Comparison of ENCODE assay signal across 8 cellular contexts in the genomic region with DNA sequence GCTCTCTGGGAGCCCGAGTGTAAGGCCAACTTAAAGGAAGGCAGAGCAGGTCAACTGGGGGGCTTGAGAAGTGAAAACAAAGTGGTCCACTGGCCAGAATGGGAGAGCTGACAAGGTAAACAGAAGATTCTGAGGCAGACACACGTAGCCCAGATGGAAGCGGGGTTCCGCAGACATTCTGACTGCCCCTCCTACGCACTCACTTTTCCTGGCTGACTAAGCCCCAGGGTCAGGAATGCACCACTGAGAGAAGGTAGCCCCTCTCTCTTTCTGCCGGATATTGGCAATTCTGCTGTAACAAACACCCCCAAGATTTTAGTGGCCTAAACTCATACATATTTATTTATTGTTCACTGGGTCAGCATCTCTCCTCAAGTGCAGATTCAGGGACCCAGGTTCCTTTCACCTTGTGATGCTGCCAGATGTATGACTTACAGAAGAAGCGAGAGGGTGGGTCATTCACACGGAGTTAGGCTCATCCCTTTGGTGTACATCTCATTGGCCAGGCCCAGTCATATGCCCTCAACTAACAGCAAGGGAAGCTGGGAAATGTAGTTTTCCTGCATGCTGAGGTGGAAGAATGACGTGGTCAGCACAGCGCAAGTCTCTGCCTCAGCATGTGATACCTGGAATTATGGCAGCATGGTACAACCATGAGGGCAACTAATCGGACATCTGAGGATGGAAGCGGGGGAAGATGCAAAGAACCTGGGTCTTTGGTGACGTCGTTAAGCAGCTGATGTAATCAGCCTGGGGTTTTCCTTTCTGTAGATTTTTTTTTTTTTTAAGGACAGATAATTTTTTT. TPM values are rescaled to one million over a fixed set of nuclear protein-coding genes. Genes with fewer than 3 reads are reported as not detected.
DNase-seq lines count a peak whose midpoint lies in the region; ATAC-seq, FAIRE-seq and TF ChIP-seq lines count a peak whose summit lies in the region.

No MANE protein-coding gene starts in this region.

- peak; percentile 66 for DNase-seq in AG08396 (ENCODE audit: low spot score)
- DNase-seq in GM19239 (ENCODE audit: insufficient read length, low spot score): no peak
- DNase-seq in T-cell: peak in 26 of 34 experiments; percentile 3 to 47 (median 16)
- DNase-seq in brain microvascular endothelial cell: peak; percentile 86
- DNase-seq in immature natural killer cell: peak; percentile 25 to 39 (median 38)
- peak; percentile 29 to 37 for DNase-seq in stimulated activated CD4-positive, alpha-beta T cell treated with anti-CD3 and anti-CD28 coated beads, Interleukin-2, amount 100 ng/mL, for 48 hours
- DNase-seq in sigmoid colon: no peak

- H3K9me3 Mint-ChIP-seq in T-cell (no peaks in the 10 kb centered on the region), immature natural killer cell (no peaks in the 10 kb centered on the region)

- H3K27me3 Mint-ChIP-seq in T-cell (no peaks in the 10 kb centered on the region), immature natural killer cell (ENCODE audit: low read depth in 3 of 3) (peaks cover 0 to 4% (median 3%) of the 10 kb centered on the region in 3 donors)

- H3K36me3 Mint-ChIP-seq in T-cell (no peaks in the 10 kb centered on the region), immature natural killer cell (no peaks in the 10 kb centered on the region)

- H3K36me3 ChIP-seq in brain microvascular endothelial cell (replicated peaks): no peaks in the 10 kb centered on the region
- H3K36me3 ChIP-seq in sigmoid colon: no peaks in the 10 kb centered on the region

- ATAC-seq in HG03439 (IDR thresholded peaks at IDR 0.05; ENCODE audit: unreplicated experiment) (peak; percentile 90), T-cell (replicated peaks in 1 of 4) (peak; percentile 61 to 91 (median 77))

- no peak for TF ChIP-seq CTCF in brain microvascular endothelial cell (IDR thresholded peaks at IDR 0.05; ENCODE audit: low read depth, low read length, missing control alignments)
- TF ChIP-seq CTCF in sigmoid colon (IDR thresholded peaks at IDR 0.05): no peak

- H3K27ac ChIP-seq in brain microvascular endothelial cell (no peak overlapping the region), sigmoid colon (no peak overlapping the region)

- H3K4me3 ChIP-seq in brain microvascular endothelial cell (ENCODE audit: low read depth, low read length) (peak overlapping the region; percentile 12), sigmoid colon (no peak overlapping the region)

- intact Hi-C loops in sigmoid colon (cut with DNase I): no loop called here

- H3K4me1 Mint-ChIP-seq in T-cell (peaks cover 5 to 11% (median 6%) of the 10 kb centered on the region in 3 donors), immature natural killer cell (peaks cover 19 to 30% of the 10 kb centered on the region in 2 donors)

- POLR2A ChIA-PET in T-cell (lab: Charles Lee): interaction anchor here in 1 of 2 donors (0.6 kb wide), 1 partner anchor 41 kb away, joined by 4 read pairs; no protein-coding TSS in a partner anchor

- FAIRE-seq in GM19239 (lab: Jason Lieb, UNC): peak; percentile 90

- CTCF ChIA-PET in T-cell (lab: Charles Lee): interaction anchor here in 1 of 2 donors (0.5 kb wide), 1 partner anchor 162 kb away, joined by 4 read pairs; no protein-coding TSS in a partner anchor

- H3K9me3 ChIP-seq in sigmoid colon: no peaks in the 10 kb centered on the region

- TF ChIP-seq POLR2A in sigmoid colon (IDR thresholded peaks at IDR 0.05): no peak

- H3K4me3 Mint-ChIP-seq in T-cell (peak overlapping the region in 2 of 3 donors; percentile 46 to 59), immature natural killer cell (peak overlapping the region; percentile 11 to 69 (median 51))

- peaks cover 0 to 7% (median 5%) of the 10 kb centered on the region in 4 donors for H3K4me1 ChIP-seq in sigmoid colon

- no peak for TF ChIP-seq EP300 in sigmoid colon (IDR thresholded peaks at IDR 0.05)

- H3K27ac Mint-ChIP-seq in T-cell (peak overlapping the region in 1 of 2 donors; percentile 81), immature natural killer cell (peak overlapping the region in 3 of 6 donors; percentile 54 to 64 (median 57))

- 69 to 77% methylated on average over 14 of the region's 14 CpGs for WGBS in sigmoid colon, 2 donors

- in situ Hi-C loops in brain microvascular endothelial cell (cut with HindIII; ENCODE audit: low pct_ligation_motif_present, low sequenced_read_pairs): no loop called here

- H3K27me3 ChIP-seq in brain microvascular endothelial cell (replicated peaks) (no peaks in the 10 kb centered on the region), sigmoid colon (no peaks in the 10 kb centered on the region)

RNA-seq across cellular contexts. Expression of a gene that starts 43.5 kb away (rescaled TPM):
- total RNA-seq in T-cell: 10 to 100 TPM; 29.0 to 98.1 (median 75.0) TPM
- 100 to 1,000 TPM; 194 to 275 (median 239) TPM for polyA plus RNA-seq in immature natural killer cell
- total RNA-seq in sigmoid colon: 10 to 100 TPM; 41.0 to 95.8 (median 70.7) TPM
- polyA plus RNA-seq in sigmoid colon: 100 to 1,000 TPM in 1 of 3 donors, 10 to 100 TPM in 2; 60.0 to 118 (median 88.3) TPM

RNA-seq across cellular contexts. Expression of a gene that starts 43.5 kb away (rescaled TPM):
- total RNA-seq in T-cell: 10 to 100 TPM in 4 of 5 donors, 1 to 10 TPM in 1; 7.6 to 38.5 (median 25.4) TPM
- polyA plus RNA-seq in immature natural killer cell: 1 to 10 TPM in 2 of 3 donors, under 1 TPM in 1; 0.81 to 2.8 (median 1.9) TPM
- 10 to 100 TPM; 20.6 to 41.8 (median 22.7) TPM for total RNA-seq in sigmoid colon
- 1 to 10 TPM in 2 of 3 donors, under 1 TPM in 1; 0.60 to 3.6 (median 1.2) TPM for polyA plus RNA-seq in sigmoid colon

Comparison
In these comparisons a context has a peak if more than half of its experiments do, and no peak if none do; other contexts are left out.
1. DNase-seq: peak in AG08396 (single experiment), T-cell (26 of 34), brain microvascular endothelial cell (single experiment), immature natural killer cell (3 of 3) and stimulated activated CD4-positive, alpha-beta T cell treated with anti-CD3 and anti-CD28 coated beads, Interleukin-2, amount 100 ng/mL, for 48 hours (2 of 2); none in GM19239 (single experiment) and sigmoid colon (single experiment).